ENCODE assay signal across 8 cellular contexts in the genomic region with DNA sequence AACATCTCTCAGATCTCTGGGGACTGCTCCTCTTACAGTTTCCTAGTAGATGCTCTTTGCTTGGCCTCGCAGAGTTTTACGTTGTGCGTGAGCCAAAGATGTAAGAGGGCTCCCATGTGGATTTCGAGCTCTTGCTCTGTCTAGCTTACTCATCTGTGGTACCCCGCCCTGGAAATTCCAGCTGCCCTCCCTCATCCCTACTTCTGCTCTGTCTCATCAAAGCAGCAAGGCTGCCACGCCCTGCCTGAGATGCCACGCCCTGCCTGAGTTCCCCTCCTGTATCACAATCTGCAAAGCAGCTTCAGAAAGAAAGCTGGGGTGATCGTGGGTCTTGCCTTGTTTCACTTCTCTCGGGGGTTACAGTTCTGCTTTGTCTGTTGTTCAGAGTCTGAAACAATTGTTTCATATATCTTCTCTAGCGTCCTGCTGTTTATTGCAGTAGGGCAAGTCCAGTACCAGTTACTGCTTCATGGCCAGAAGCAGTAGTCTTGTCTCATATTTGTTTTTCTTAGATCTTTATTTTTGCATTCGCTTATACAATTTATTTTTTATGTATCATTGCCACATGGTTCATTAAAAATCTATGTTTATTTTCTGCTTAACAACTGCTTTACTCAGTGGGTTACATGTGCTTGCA. TPM values are rescaled to one million over a fixed set of nuclear protein-coding genes. Genes with fewer than 3 reads are reported as not detected.
A peak's percentile ranks its signal among the peaks of the same experiment; 100 is the strongest.
DNase-seq lines count a peak whose midpoint lies in the region; ATAC-seq, FAIRE-seq and TF ChIP-seq lines count a peak whose summit lies in the region.
"Had no signal": no experiment of that assay in that cellular context is flagged by ENCODE, and none has a peak within 500 bp of the region (broad histone marks: within the 10 kb centered on the region; RNA-seq: fewer than 3 reads in every experiment).

No MANE protein-coding gene starts in this region.

- ATAC-seq in GM18868 (IDR thresholded peaks at IDR 0.05; ENCODE audit: unreplicated experiment), result peak; percentile 99
- peak; percentile 91 for ATAC-seq in HG02642 (IDR thresholded peaks at IDR 0.05; ENCODE audit: poor library complexity, unreplicated experiment)
- ATAC-seq in gastroesophageal sphincter, result peak; percentile 87

- no peak for TF ChIP-seq CTCF in gastroesophageal sphincter (IDR thresholded peaks at IDR 0.05)

- H3K36me3 ChIP-seq in gastroesophageal sphincter, result no peaks in the 10 kb centered on the region

- no peak overlapping the region for H3K4me3 ChIP-seq in gastroesophageal sphincter

- no peak overlapping the region for H3K27ac ChIP-seq in gastroesophageal sphincter

- FAIRE-seq in urothelium cell line (lab: Jason Lieb, UNC), result peak; percentile 91
- FAIRE-seq: TTC549 had no signal

- H3K4me1 ChIP-seq in gastroesophageal sphincter, result no peaks in the 10 kb centered on the region

- TF ChIP-seq EP300 in gastroesophageal sphincter (IDR thresholded peaks at IDR 0.05), result no peak

- no peak for TF ChIP-seq POLR2A in gastroesophageal sphincter (IDR thresholded peaks at IDR 0.05)

- peaks cover 0 to 10% (median 0%) of the 10 kb centered on the region in 3 donors for H3K9me3 ChIP-seq in gastroesophageal sphincter

- peaks cover 10% of the 10 kb centered on the region for H3K27me3 ChIP-seq in gastroesophageal sphincter

- peak; percentile 82 for DNase-seq in NCI-H460 (ENCODE audit: extremely low read depth, low read depth)
- peak; percentile 75 for DNase-seq in urothelium cell line (ENCODE audit: low spot score)
- no peak for DNase-seq in activated CD4-positive, CD25-positive, alpha-beta regulatory T cell (lab: John Stamatoyannopoulos, UW)
- DNase-seq in foreskin melanocyte, result no peak

- WGBS in gastroesophageal sphincter (ENCODE audit: low coverage in 1 of 2), 2 donors, result 44 to 58% methylated on average over 8 to 11 of the region's 11 CpGs

RNA-seq across cellular contexts. Expression of gene CCNY, which starts 36.1 kb away (rescaled TPM):
- 29.4 and 30.9 TPM in 2 replicates for total RNA-seq in NCI-H460 (2014; rRNA removed; shearing (Covaris generic))
- polyA plus RNA-seq in NCI-H460 (2014; cell fraction: nucleus; rRNA removed), result 13.1 and 13.5 TPM in 2 replicates
- total RNA-seq in gastroesophageal sphincter, result 100 to 1,000 TPM in 1 of 4 donors, 10 to 100 TPM in 3; 35.5 to 106 (median 63.2) TPM

Comparison
In these comparisons a context has a peak if more than half of its experiments do, and no peak if none do; other contexts are left out.
1. DNase-seq: peak in NCI-H460 (single experiment) and urothelium cell line (single experiment); none in activated CD4-positive, CD25-positive, alpha-beta regulatory T cell (0 of 4) and foreskin melanocyte (single experiment).
2. Peak in every context shown above with its lines, with median percentiles within 50 percentile points of each other: ATAC-seq.